8 cellular contexts compared by ENCODE assay signal in genomic region chr18:30800800-30801199, GRCh38.
"Had no signal": no experiment of that assay in that cellular context is flagged by ENCODE, and none has a peak within 500 bp of the region (broad histone marks: within the 10 kb centered on the region; RNA-seq: fewer than 3 reads in every experiment).

No MANE protein-coding gene starts in this region.

- H3K27ac ChIP-seq: HL-60, KMS-11 had no signal

- H3K9ac ChIP-seq: KMS-11 had no signal

- H3K36me3 Mint-ChIP-seq: IgD-negative memory B cell had no signal

- FAIRE-seq: HTR-8/SVneo, K562 had no signal

- ATAC-seq: K562 had no signal

- H3K4me3 Mint-ChIP-seq: IgD-negative memory B cell had no signal

- DNase-seq: IMR-90, KBM-7, KG1 had no signal

- H3K4me1 Mint-ChIP-seq: IgD-negative memory B cell had no signal

- H3K27me3 Mint-ChIP-seq: IgD-negative memory B cell had no signal

- H3K4me3 ChIP-seq: K562 had no signal

- H3K4me2 ChIP-seq: KMS-11 had no signal
